In the genomic region with DNA sequence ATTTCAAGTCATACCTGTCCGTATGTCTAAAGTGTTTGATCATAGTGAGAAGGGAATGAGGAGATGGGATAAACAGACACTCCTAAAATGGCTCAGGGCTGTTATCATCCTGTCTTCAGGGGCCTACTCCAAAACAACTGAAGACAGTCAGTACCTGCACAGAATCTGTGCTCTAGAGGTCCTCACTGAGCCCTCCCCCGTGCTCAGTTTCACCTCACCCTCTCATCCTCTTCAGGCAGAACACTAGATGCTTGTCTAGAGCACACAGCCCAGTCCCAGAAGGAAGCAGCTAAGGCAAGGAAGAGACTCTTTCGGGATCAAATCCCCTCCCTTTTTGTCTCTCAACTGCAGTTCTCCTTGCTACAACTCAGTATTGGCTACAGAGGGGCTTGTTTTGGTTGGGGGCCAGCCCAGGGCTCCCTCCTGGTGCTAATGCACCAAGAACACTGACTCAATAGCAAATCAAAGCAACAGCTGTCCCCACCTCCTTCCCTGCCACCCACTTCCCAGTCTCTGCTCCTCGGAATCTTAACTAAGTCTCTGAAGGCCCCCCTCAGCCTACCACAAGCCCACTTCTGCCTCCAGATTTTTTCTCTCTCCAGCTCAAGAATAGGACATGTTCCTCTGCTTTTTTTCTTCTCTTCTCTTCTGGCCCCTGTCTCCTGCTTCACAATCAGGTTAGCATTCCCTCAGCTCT, we compare ENCODE assay signal across 34 cellular contexts. TPM values are rescaled to one million over a fixed set of nuclear protein-coding genes. Genes with fewer than 3 reads are reported as not detected.
"Had no signal": no experiment of that assay in that cellular context is flagged by ENCODE, and none has a peak within 500 bp of the region (broad histone marks: within the 10 kb centered on the region; RNA-seq: fewer than 3 reads in every experiment).

No MANE protein-coding gene starts in this region.

- H3K36me3 ChIP-seq: gastroesophageal sphincter, heart right ventricle, ovary, sigmoid colon, stomach, thyroid gland, vagina had no signal

- H3K27ac Mint-ChIP-seq: memory B cell; mesothelial cell of epicardium; natural killer cell treated with Interleukin-12 subunit alpha and Interleukin-12 subunit beta and Interleukin-15 and Interleukin-18, amount 100 ng/mL, for 72 hours; stimulated activated effector memory CD8-positive, alpha-beta T cell treated with anti-CD3 and anti-CD28 coated beads, Interleukin-12 subunit alpha, Interleukin-12 subunit beta, amount 100 ng/mL, for 72 hours had no signal

- H3K4me1 ChIP-seq: foreskin keratinocyte, gastroesophageal sphincter, heart right ventricle, psoas muscle, sigmoid colon, stomach, thyroid gland, vagina had no signal

- H3K4me3 ChIP-seq: gastroesophageal sphincter, heart right ventricle, lung, mucosa of descending colon, ovary, psoas muscle, sigmoid colon, stomach, thyroid gland, vagina had no signal

- H3K9me3 ChIP-seq: gastroesophageal sphincter, heart right ventricle, mucosa of descending colon, ovary, psoas muscle, sigmoid colon, stomach, thyroid gland, vagina had no signal

- H3K27me3 ChIP-seq: ovary, thyroid gland, vagina had no signal

- ATAC-seq: esophagus mucosa; foreskin keratinocyte; gastroesophageal sphincter; heart right ventricle; left lobe of liver; mucosa of descending colon; natural killer cell treated with Interleukin-12 subunit alpha and Interleukin-12 subunit beta and Interleukin-15 and Interleukin-18, amount 100 ng/mL, for 72 hours; psoas muscle; right cardiac atrium; stimulated activated effector memory CD8-positive, alpha-beta T cell treated with anti-CD3 and anti-CD28 coated beads, Interleukin-12 subunit alpha, Interleukin-12 subunit beta, amount 100 ng/mL, for 72 hours had no signal

- H3K27ac ChIP-seq: epithelial cell of prostate, foreskin keratinocyte, gastroesophageal sphincter, heart right ventricle, ovary, psoas muscle, sigmoid colon, stomach, thyroid gland, vagina had no signal

- DNase-seq: cortex of kidney; effector CD4-positive, alpha-beta T cell; foreskin keratinocyte; heart right ventricle; hippocampal formation; kidney; mucosa of descending colon; naive B cell; nucleus accumbens; ovary; posterior cingulate gyrus; psoas muscle; right cardiac atrium; sigmoid colon; stimulated activated CD4-positive, alpha-beta T cell treated with anti-CD3 and anti-CD28 coated beads, Interleukin-2, amount 100 ng/mL, for 24 hours; stimulated activated CD4-positive, alpha-beta T cell treated with anti-CD3 and anti-CD28 coated beads, Interleukin-4, amount 100 ng/mL, for 24 hours; stimulated activated naive CD4-positive, alpha-beta T cell treated with Interleukin-2 at 50 U/mL for 16 hours; stomach; thyroid gland; trophoblast cell had no signal

- H3K4me3 Mint-ChIP-seq: memory B cell; mesothelial cell of epicardium; naive B cell; natural killer cell treated with Interleukin-12 subunit alpha and Interleukin-12 subunit beta and Interleukin-15 and Interleukin-18, amount 100 ng/mL, for 72 hours; neural crest cell; stimulated activated effector memory CD8-positive, alpha-beta T cell treated with anti-CD3 and anti-CD28 coated beads, Interleukin-12 subunit alpha, Interleukin-12 subunit beta, amount 100 ng/mL, for 72 hours had no signal

- H3K9me3 Mint-ChIP-seq: memory B cell; mesothelial cell of epicardium; naive B cell; natural killer cell treated with Interleukin-12 subunit alpha and Interleukin-12 subunit beta and Interleukin-15 and Interleukin-18, amount 100 ng/mL, for 72 hours; neural crest cell; stimulated activated effector memory CD8-positive, alpha-beta T cell treated with anti-CD3 and anti-CD28 coated beads, Interleukin-12 subunit alpha, Interleukin-12 subunit beta, amount 100 ng/mL, for 72 hours had no signal

- H3K4me1 Mint-ChIP-seq: mesothelial cell of epicardium; stimulated activated effector memory CD8-positive, alpha-beta T cell treated with anti-CD3 and anti-CD28 coated beads, Interleukin-12 subunit alpha, Interleukin-12 subunit beta, amount 100 ng/mL, for 72 hours had no signal

- H3K36me3 Mint-ChIP-seq: mesothelial cell of epicardium; natural killer cell treated with Interleukin-12 subunit alpha and Interleukin-12 subunit beta and Interleukin-15 and Interleukin-18, amount 100 ng/mL, for 72 hours; stimulated activated effector memory CD8-positive, alpha-beta T cell treated with anti-CD3 and anti-CD28 coated beads, Interleukin-12 subunit alpha, Interleukin-12 subunit beta, amount 100 ng/mL, for 72 hours had no signal

RNA-seq across cellular contexts. Expression of gene CADM3, which starts 10.1 kb away (rescaled TPM):
- total RNA-seq: dermis microvascular lymphatic vessel endothelial cell; fibroblast of lung; foreskin keratinocyte; natural killer cell treated with Interleukin-12 subunit alpha and Interleukin-12 subunit beta and Interleukin-15 and Interleukin-18, amount 100 ng/mL, for 72 hours had no signal

RNA-seq across cellular contexts. Expression of gene ACKR1, which starts 23.2 kb away (rescaled TPM):
- total RNA-seq: dermis microvascular lymphatic vessel endothelial cell; fibroblast of lung; foreskin keratinocyte; natural killer cell treated with Interleukin-12 subunit alpha and Interleukin-12 subunit beta and Interleukin-15 and Interleukin-18, amount 100 ng/mL, for 72 hours; renal cortical epithelial cell had no signal
